In genomic region chr1:227786673-227787512, GRCh38 we compare ENCODE assay signal across 7 cellular contexts. TPM values are rescaled to one million over a fixed set of nuclear protein-coding genes. Genes with fewer than 3 reads are reported as not detected.
DNase-seq lines count a peak whose midpoint lies in the region; ATAC-seq and TF ChIP-seq lines count a peak whose summit lies in the region.

No MANE protein-coding gene starts in this region.

- H3K9me3 ChIP-seq in OCI-LY3 (ENCODE audit: insufficient read depth, low read length) = peaks cover 5% of the 10 kb centered on the region
- H3K9me3 ChIP-seq in endodermal cell (ENCODE audit: control insufficient read depth, low read length) = no peaks in the 10 kb centered on the region

- peak overlapping the region; percentile 59 for H3K9ac ChIP-seq in OCI-LY3 (ENCODE audit: low read length)
- no peak overlapping the region for H3K9ac ChIP-seq in endodermal cell (ENCODE audit: extremely low read depth, low read length, poor library complexity, severe bottlenecking)

- DNase-seq in endodermal cell (peak; percentile 39), HPDE6-E6E7 (ENCODE audit: extremely low spot score) (no peak), NK-92 (lab: John Stamatoyannopoulos, UW; ENCODE audit: unreplicated experiment) (no peak)

- no peaks in the 10 kb centered on the region for H3K79me2 ChIP-seq in OCI-LY3 (ENCODE audit: low read length)

- TF ChIP-seq CTCF in OCI-LY3 (IDR thresholded peaks at IDR 0.05; ENCODE audit: low read depth, low read length) = no peak
- no peak for TF ChIP-seq CTCF in endodermal cell (conservative IDR thresholded peaks at IDR 0.05)
- TF ChIP-seq CTCF in nephron (IDR thresholded peaks at IDR 0.05; ENCODE audit: unreplicated experiment in 3 of 3) = no peak

- 0 out of 2 replicates have a peak, but pooled peaks cover 4% of the 10 kb centered on the region for H3K27me3 ChIP-seq in OCI-LY3 (ENCODE audit: low read depth, low read length)
- H3K27me3 ChIP-seq in endodermal cell (ENCODE audit: control insufficient read depth, insufficient read depth, low read length, poor library complexity, severe bottlenecking) = peaks cover 47% of the 10 kb centered on the region

- H3K9me3 Mint-ChIP-seq in endodermal cell = no peaks in the 10 kb centered on the region
- H3K9me3 Mint-ChIP-seq in nephron = no peaks in the 10 kb centered on the region

- peaks cover 16% of the 10 kb centered on the region for H3K36me3 ChIP-seq in OCI-LY3 (replicated peaks; ENCODE audit: low read depth, low read length)
- no peaks in the 10 kb centered on the region for H3K36me3 ChIP-seq in endodermal cell (ENCODE audit: control insufficient read depth, insufficient read depth, low read length)

- H3K27ac ChIP-seq in OCI-LY3 (ENCODE audit: low read length) (no peak overlapping the region), endodermal cell (ENCODE audit: low read depth, low read length) (no peak overlapping the region)

- no peaks in the 10 kb centered on the region for H4K20me1 ChIP-seq in OCI-LY3 (ENCODE audit: insufficient read depth, low read length)

- H3K4me3 Mint-ChIP-seq in endodermal cell (peak overlapping the region; percentile 60), nephron (peak overlapping the region; percentile 83 to 87 (median 85))

- H3K4me1 ChIP-seq in OCI-LY3 (ENCODE audit: low read length) = peaks cover 36% of the 10 kb centered on the region
- no peaks in the 10 kb centered on the region for H3K4me1 ChIP-seq in endodermal cell (ENCODE audit: control insufficient read depth, insufficient read depth, low read length)

- H3K27ac Mint-ChIP-seq in endodermal cell = no peak overlapping the region
- H3K27ac Mint-ChIP-seq in nephron = peak overlapping the region in 2 of 3 experiments; percentile 42 to 57

- ATAC-seq in GM19043 (IDR thresholded peaks at IDR 0.05; ENCODE audit: low read depth, unreplicated experiment) (peak; percentile 1), GM21526 (IDR thresholded peaks at IDR 0.05; ENCODE audit: low FRiP score, unreplicated experiment) (no peak)

- no peak overlapping the region for H2AFZ ChIP-seq in OCI-LY3 (ENCODE audit: low read depth, low read length)

- peaks cover 3% of the 10 kb centered on the region for H3K36me3 Mint-ChIP-seq in endodermal cell (ENCODE audit: low read depth)
- H3K36me3 Mint-ChIP-seq in nephron (ENCODE audit: low read depth) = peaks cover 15% of the 10 kb centered on the region

- 72 to 74% methylated on average over 27 to 45 of the region's 45 CpGs for WGBS in endodermal cell (ENCODE audit: insufficient coverage in 1 of 2, insufficient read length in 1 of 2), 2 experiments

- H3K4me3 ChIP-seq in OCI-LY3 (ENCODE audit: low read length) = peak overlapping the region; percentile 77
- H3K4me3 ChIP-seq in endodermal cell (ENCODE audit: low read length) = peak overlapping the region; percentile 84

- H3K27me3 Mint-ChIP-seq in endodermal cell (ENCODE audit: insufficient read depth) (peaks cover 50% of the 10 kb centered on the region), nephron (ENCODE audit: low read depth) (peaks cover 17% of the 10 kb centered on the region)

- peak overlapping the region; percentile 85 for H3K4me2 ChIP-seq in OCI-LY3 (ENCODE audit: low read length)

- H3K4me1 Mint-ChIP-seq in endodermal cell = peaks cover 6% of the 10 kb centered on the region
- peaks cover 26% of the 10 kb centered on the region for H3K4me1 Mint-ChIP-seq in nephron

RNA-seq across cellular contexts. Expression of gene PRSS38, which starts 28.6 kb away (rescaled TPM):
- not detected for total RNA-seq in endodermal cell
- polyA plus RNA-seq in endodermal cell (2013, experiment 1 of 2) = not detected
- not detected for polyA plus RNA-seq in endodermal cell (2013, experiment 2 of 2)

RNA-seq across cellular contexts. Expression of gene SNAP47, which starts 51.7 kb away (rescaled TPM):
- total RNA-seq in endodermal cell = 10 to 100 TPM; 42.5 to 46.6 TPM
- 41.3 TPM for polyA plus RNA-seq in endodermal cell (2013, experiment 1 of 2)
- 37.0 TPM for polyA plus RNA-seq in endodermal cell (2013, experiment 2 of 2)

RNA-seq across cellular contexts. Expression of gene JMJD4, which starts 51.8 kb away (rescaled TPM):
- total RNA-seq in endodermal cell = 10 to 100 TPM; 19.4 to 21.8 TPM
- polyA plus RNA-seq in endodermal cell (2013, experiment 1 of 2) = 14.3 TPM
- 13.4 TPM for polyA plus RNA-seq in endodermal cell (2013, experiment 2 of 2)
